In the genomic region with DNA sequence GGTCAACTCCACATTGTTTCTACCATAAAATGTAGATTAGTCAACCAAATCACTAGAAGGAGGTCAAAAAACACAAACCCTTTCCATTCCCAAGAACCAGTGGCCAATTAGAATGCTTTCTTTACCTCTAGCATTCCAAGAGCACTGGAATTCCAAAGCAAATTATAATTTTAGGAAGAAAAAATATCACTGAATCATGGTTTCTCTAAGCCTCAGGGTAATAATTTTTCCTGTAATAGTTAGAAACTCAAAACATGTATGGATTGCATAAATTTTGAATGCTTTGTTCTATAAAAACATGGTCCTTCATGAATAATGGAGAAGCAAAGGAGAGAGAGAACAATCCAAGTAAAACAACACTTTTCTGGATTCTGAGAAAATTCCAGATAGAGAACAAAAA, we compare ENCODE assay signal across 20 cellular contexts. TPM values are rescaled to one million over a fixed set of nuclear protein-coding genes. Genes with fewer than 3 reads are reported as not detected.
A peak's percentile ranks its signal among the peaks of the same experiment; 100 is the strongest.
DNase-seq lines count a peak whose midpoint lies in the region; ATAC-seq, FAIRE-seq and TF ChIP-seq lines count a peak whose summit lies in the region.
"Had no signal": no experiment of that assay in that cellular context is flagged by ENCODE, and none has a peak within 500 bp of the region (broad histone marks: within the 10 kb centered on the region; RNA-seq: fewer than 3 reads in every experiment).

No MANE protein-coding gene starts in this region.

- TF ChIP-seq CTCF in nephron (IDR thresholded peaks at IDR 0.05; ENCODE audit: unreplicated experiment in 3 of 3), result no peak
- TF ChIP-seq CTCF in kidney (IDR thresholded peaks at IDR 0.05; ENCODE audit: borderline replicate concordance, extremely low read depth, insufficient read depth), result no peak

- H3K4me3 Mint-ChIP-seq in activated T-cell treated with anti-CD3 and anti-CD28 coated beads, Interleukin-2, amount 50 U/mL, for 24 hours, result no peak overlapping the region
- H3K4me3 Mint-ChIP-seq in activated T-cell treated with anti-CD3 and anti-CD28 coated beads, Interleukin-2, amount 50 U/mL, for 4 hours, result no peak overlapping the region
- H3K4me3 Mint-ChIP-seq in CD4-positive, alpha-beta memory T cell, result peak overlapping the region in 4 of 8 donors; percentile 24 to 65 (median 45)
- H3K4me3 Mint-ChIP-seq in activated T-helper 17 cell treated with anti-CD3 and anti-CD28 coated beads, Interleukin-2, amount 50 U/mL, for 72 hours, result peak overlapping the region; percentile 29
- no peak overlapping the region for H3K4me3 Mint-ChIP-seq in nephron
- H3K4me3 Mint-ChIP-seq: HFFc6 had no signal

- H3K9ac ChIP-seq in kidney (ENCODE audit: low read length in 2 of 2), result no peak overlapping the region
- H3K9ac ChIP-seq: KMS-11 had no signal

- FAIRE-seq in kidney (lab: Jason Lieb, UNC), result no peak
- no peak for FAIRE-seq in GM12892 (lab: Jason Lieb, UNC)
- FAIRE-seq: HepG2 had no signal

- no peak overlapping the region for H3K27ac ChIP-seq in CD4-positive, alpha-beta memory T cell (ENCODE audit: low read depth, low read length)
- no peak overlapping the region for H3K27ac ChIP-seq in kidney (ENCODE audit: low read depth in 2 of 2, low read length in 2 of 2)
- H3K27ac ChIP-seq: KMS-11 had no signal

- peaks cover 83% of the 10 kb centered on the region for H3K4me1 Mint-ChIP-seq in activated T-cell treated with anti-CD3 and anti-CD28 coated beads, Interleukin-2, amount 50 U/mL, for 24 hours (ENCODE audit: low read depth)
- peaks cover 72% of the 10 kb centered on the region for H3K4me1 Mint-ChIP-seq in activated T-cell treated with anti-CD3 and anti-CD28 coated beads, Interleukin-2, amount 50 U/mL, for 4 hours (ENCODE audit: low read depth)
- H3K4me1 Mint-ChIP-seq in CD4-positive, alpha-beta memory T cell, result peaks cover 47 to 88% (median 68%) of the 10 kb centered on the region in 4 donors
- peaks cover 32% of the 10 kb centered on the region for H3K4me1 Mint-ChIP-seq in activated T-helper 17 cell treated with anti-CD3 and anti-CD28 coated beads, Interleukin-2, amount 50 U/mL, for 72 hours
- H3K4me1 Mint-ChIP-seq in nephron, result peaks cover 34% of the 10 kb centered on the region

- intact Hi-C loops in CD4-positive, alpha-beta memory T cell (cut with micrococcal nuclease), result no loop called here
- intact Hi-C loops in kidney (cut with DNase I), result no loop called here

- H3K9me3 ChIP-seq in CD4-positive, alpha-beta memory T cell (ENCODE audit: control insufficient read depth in 1 of 2, low read length in 2 of 2), result no peaks in the 10 kb centered on the region
- no peaks in the 10 kb centered on the region for H3K9me3 ChIP-seq in kidney (ENCODE audit: control insufficient read depth in 1 of 2, low read length in 2 of 2)

- no peak overlapping the region for H3K4me3 ChIP-seq in CD4-positive, alpha-beta memory T cell (ENCODE audit: low read length in 2 of 2)
- no peak overlapping the region for H3K4me3 ChIP-seq in kidney (ENCODE audit: low read length in 2 of 2)

- no peak for ATAC-seq in activated T-cell treated with anti-CD3 and anti-CD28 coated beads, Interleukin-2, amount 50 U/mL, for 4 hours
- no peak for ATAC-seq in activated T-helper 17 cell treated with anti-CD3 and anti-CD28 coated beads, Interleukin-2, amount 50 U/mL, for 72 hours (replicated peaks)
- ATAC-seq: HepG2 had no signal

- CTCF ChIA-PET in CD4-positive, alpha-beta memory T cell (lab: Charles Lee; ENCODE audit: partially characterized antibody), result interaction anchor here (1.1 kb wide), 1 partner anchor 93 kb away, joined by 3 read pairs; no protein-coding TSS in a partner anchor

- H3K27me3 ChIP-seq in CD4-positive, alpha-beta memory T cell (ENCODE audit: insufficient read depth, low read length), result no peaks in the 10 kb centered on the region

- no peak for DNase-seq in activated T-cell treated with anti-CD3 and anti-CD28 coated beads, Interleukin-2, amount 50 U/mL, for 24 hours
- no peak for DNase-seq in activated T-cell treated with anti-CD3 and anti-CD28 coated beads, Interleukin-2, amount 50 U/mL, for 4 hours
- DNase-seq in CD4-positive, alpha-beta memory T cell, result no peak
- no peak for DNase-seq in kidney
- DNase-seq in GM12892 (ENCODE audit: insufficient read length), result no peak
- DNase-seq in DMS53 (lab: John Stamatoyannopoulos, UW), result no peak
- DNase-seq: EL; HFFc6; NCI-H1092; NCI-H1694; NCI-H2107; NCI-H345; NCI-H69; NK-92 treated with Interleukin-12 subunit alpha and Interleukin-12 subunit beta, amount 100 ng/mL, for 24 hours; OCI-M1; RPMI8226 had no signal

- no peaks in the 10 kb centered on the region for H3K9me3 Mint-ChIP-seq in activated T-cell treated with anti-CD3 and anti-CD28 coated beads, Interleukin-2, amount 50 U/mL, for 24 hours
- no peaks in the 10 kb centered on the region for H3K9me3 Mint-ChIP-seq in activated T-cell treated with anti-CD3 and anti-CD28 coated beads, Interleukin-2, amount 50 U/mL, for 4 hours
- no peaks in the 10 kb centered on the region for H3K9me3 Mint-ChIP-seq in CD4-positive, alpha-beta memory T cell
- H3K9me3 Mint-ChIP-seq in activated T-helper 17 cell treated with anti-CD3 and anti-CD28 coated beads, Interleukin-2, amount 50 U/mL, for 72 hours, result no peaks in the 10 kb centered on the region
- H3K9me3 Mint-ChIP-seq in nephron, result no peaks in the 10 kb centered on the region
- H3K9me3 Mint-ChIP-seq: HFFc6 had no signal

- H3K36me3 ChIP-seq in CD4-positive, alpha-beta memory T cell (ENCODE audit: insufficient read depth, low read length), result peaks cover 8% of the 10 kb centered on the region
- H3K36me3 ChIP-seq in kidney (ENCODE audit: control insufficient read depth in 1 of 2, insufficient read depth in 2 of 2, low read length in 2 of 2), result no peaks in the 10 kb centered on the region

- no peaks in the 10 kb centered on the region for H3K27me3 Mint-ChIP-seq in activated T-cell treated with anti-CD3 and anti-CD28 coated beads, Interleukin-2, amount 50 U/mL, for 24 hours
- H3K27me3 Mint-ChIP-seq in activated T-cell treated with anti-CD3 and anti-CD28 coated beads, Interleukin-2, amount 50 U/mL, for 4 hours (ENCODE audit: low read depth), result no peaks in the 10 kb centered on the region
- no peaks in the 10 kb centered on the region for H3K27me3 Mint-ChIP-seq in CD4-positive, alpha-beta memory T cell
- no peaks in the 10 kb centered on the region for H3K27me3 Mint-ChIP-seq in activated T-helper 17 cell treated with anti-CD3 and anti-CD28 coated beads, Interleukin-2, amount 50 U/mL, for 72 hours
- no peaks in the 10 kb centered on the region for H3K27me3 Mint-ChIP-seq in nephron (ENCODE audit: low read depth)

- peak overlapping the region; percentile 93 for H3K27ac Mint-ChIP-seq in activated T-cell treated with anti-CD3 and anti-CD28 coated beads, Interleukin-2, amount 50 U/mL, for 24 hours
- H3K27ac Mint-ChIP-seq in CD4-positive, alpha-beta memory T cell, result peak overlapping the region in 6 of 7 donors; percentile 51 to 83 (median 72)
- H3K27ac Mint-ChIP-seq in activated T-helper 17 cell treated with anti-CD3 and anti-CD28 coated beads, Interleukin-2, amount 50 U/mL, for 72 hours, result peak overlapping the region; percentile 20
- H3K27ac Mint-ChIP-seq in nephron, result peak overlapping the region in 2 of 3 experiments; percentile 6 to 28
- H3K27ac Mint-ChIP-seq: HFFc6 had no signal

- no peak for TF ChIP-seq POLR2A in GM12892 (IDR thresholded peaks at IDR 0.05; ENCODE audit: low read depth, low read length)

- POLR2A ChIA-PET in CD4-positive, alpha-beta memory T cell (lab: Charles Lee; ENCODE audit: partially characterized antibody), result interaction anchor here (1.2 to 1.3 kb wide), 2 partner anchors 9 to 12 kb away, joined by 5 to 6 read pairs; no protein-coding TSS in a partner anchor

- H3K4me1 ChIP-seq in CD4-positive, alpha-beta memory T cell (ENCODE audit: insufficient read depth, low read length), result peaks cover 92% of the 10 kb centered on the region
- H3K4me1 ChIP-seq in kidney (ENCODE audit: control insufficient read depth in 1 of 2, insufficient read depth in 1 of 2, low read depth in 1 of 2, low read length in 2 of 2), result no peaks in the 10 kb centered on the region

- H3K36me3 Mint-ChIP-seq in activated T-cell treated with anti-CD3 and anti-CD28 coated beads, Interleukin-2, amount 50 U/mL, for 24 hours (ENCODE audit: low read depth), result peaks cover 69% of the 10 kb centered on the region
- peaks cover 29% of the 10 kb centered on the region for H3K36me3 Mint-ChIP-seq in activated T-cell treated with anti-CD3 and anti-CD28 coated beads, Interleukin-2, amount 50 U/mL, for 4 hours (ENCODE audit: insufficient read depth)
- peaks cover 27 to 57% of the 10 kb centered on the region in 2 donors for H3K36me3 Mint-ChIP-seq in CD4-positive, alpha-beta memory T cell
- H3K36me3 Mint-ChIP-seq in activated T-helper 17 cell treated with anti-CD3 and anti-CD28 coated beads, Interleukin-2, amount 50 U/mL, for 72 hours (ENCODE audit: low read depth), result peaks cover 65% of the 10 kb centered on the region
- H3K36me3 Mint-ChIP-seq in nephron (ENCODE audit: low read depth), result no peaks in the 10 kb centered on the region

RNA-seq across cellular contexts. Expression of gene LEF1, which starts 39.5 kb away (rescaled TPM):
- 100 to 1,000 TPM; 140 to 165 (median 148) TPM for total RNA-seq in activated T-cell treated with anti-CD3 and anti-CD28 coated beads, Interleukin-2, amount 50 U/mL, for 4 hours
- total RNA-seq in CD4-positive, alpha-beta memory T cell, result 100 to 1,000 TPM; 363 to 382 TPM
- 100 to 1,000 TPM; 307 to 399 TPM for polyA plus RNA-seq in CD4-positive, alpha-beta memory T cell
- 10 to 100 TPM; 73.4 to 93.4 TPM for total RNA-seq in activated T-helper 17 cell treated with anti-CD3 and anti-CD28 coated beads, Interleukin-2, amount 50 U/mL, for 72 hours
- total RNA-seq in kidney, result 14.5 TPM
- polyA plus RNA-seq in kidney (ENCODE audit: insufficient read depth, low read depth, low replicate concordance), result 5.1 TPM
- polyA plus RNA-seq in GM12892 (2012; ENCODE audit: missing spikeins), result 20.9 TPM

Comparison
In these comparisons a context has a peak if more than half of its experiments do, and no peak if none do; other contexts are left out.
1. H3K27ac Mint-ChIP-seq: peak in every context shown above with its lines; median percentile 93 in activated T-cell treated with anti-CD3 and anti-CD28 coated beads, Interleukin-2, amount 50 U/mL, for 24 hours; 72 in CD4-positive, alpha-beta memory T cell; 20 in activated T-helper 17 cell treated with anti-CD3 and anti-CD28 coated beads, Interleukin-2, amount 50 U/mL, for 72 hours; 17 in nephron.